19 cellular contexts compared by ENCODE assay signal in genomic region chr9:22401671-22402070, GRCh38. TPM values are rescaled to one million over a fixed set of nuclear protein-coding genes. Genes with fewer than 3 reads are reported as not detected.
"Had no signal": no experiment of that assay in that cellular context is flagged by ENCODE, and none has a peak within 500 bp of the region (broad histone marks: within the 10 kb centered on the region; RNA-seq: fewer than 3 reads in every experiment).

No MANE protein-coding gene starts in this region.

- H3K4me3 ChIP-seq: cardiac muscle cell, colonic mucosa, gastrocnemius medialis, heart right ventricle, mucosa of descending colon, transverse colon, vagina had no signal

- ATAC-seq: gastrocnemius medialis; heart right ventricle; left lobe of liver; mucosa of descending colon; naive thymus-derived CD8-positive, alpha-beta T cell had no signal

- DNase-seq: activated CD4-positive, alpha-beta T cell treated with anti-CD3 and anti-CD28 coated beads, Interleukin-2, amount 50 U/mL, for 1 hour; activated CD8-positive, alpha-beta memory T cell treated with anti-CD3 and anti-CD28 coated beads for 24 hours; activated naive CD4-positive, alpha-beta T cell; activated naive CD8-positive, alpha-beta T cell treated with anti-CD3 and anti-CD28 coated beads, Interleukin-2, amount 10 ng/mL, durations not matched to agents 7 days and 5 days; aorta; colonic mucosa; effector CD8-positive, alpha-beta T cell; gastrocnemius medialis; heart right ventricle; mammary epithelial cell; mucosa of descending colon; naive thymus-derived CD8-positive, alpha-beta T cell; stimulated activated naive CD4-positive, alpha-beta T cell; SW 1271; transverse colon had no signal

- H3K4me3 Mint-ChIP-seq: activated naive CD8-positive, alpha-beta T cell treated with anti-CD3 and anti-CD28 coated beads, Interleukin-2, amount 10 ng/mL, durations not matched to agents 7 days and 5 days; activated T-helper 1 cell treated with anti-CD3 and anti-CD28 coated beads, Interleukin-12 subunit alpha, Interleukin-12 subunit beta, Interleukin-2, Interleukin-4 antibody, amounts not matched to agents 30 ng/mL and 10 ng/mL and 1 ng/mL, durations not matched to agents 14 hours and 24 hours and 36 hours; naive thymus-derived CD8-positive, alpha-beta T cell had no signal

- H3K4me1 Mint-ChIP-seq: activated naive CD8-positive, alpha-beta T cell treated with anti-CD3 and anti-CD28 coated beads, Interleukin-2, amount 10 ng/mL, durations not matched to agents 7 days and 5 days; naive thymus-derived CD8-positive, alpha-beta T cell had no signal

- H3K27ac Mint-ChIP-seq: activated naive CD8-positive, alpha-beta T cell treated with anti-CD3 and anti-CD28 coated beads, Interleukin-2, amount 10 ng/mL, durations not matched to agents 7 days and 5 days; activated T-helper 1 cell treated with anti-CD3 and anti-CD28 coated beads, Interleukin-12 subunit alpha, Interleukin-12 subunit beta, Interleukin-2, Interleukin-4 antibody, amounts not matched to agents 30 ng/mL and 10 ng/mL and 1 ng/mL, durations not matched to agents 14 hours and 24 hours and 36 hours; naive thymus-derived CD8-positive, alpha-beta T cell had no signal

- H3K27me3 Mint-ChIP-seq: activated naive CD8-positive, alpha-beta T cell treated with anti-CD3 and anti-CD28 coated beads, Interleukin-2, amount 10 ng/mL, durations not matched to agents 7 days and 5 days had no signal

- H3K36me3 Mint-ChIP-seq: activated naive CD8-positive, alpha-beta T cell treated with anti-CD3 and anti-CD28 coated beads, Interleukin-2, amount 10 ng/mL, durations not matched to agents 7 days and 5 days had no signal

- H3K9me3 Mint-ChIP-seq: activated naive CD8-positive, alpha-beta T cell treated with anti-CD3 and anti-CD28 coated beads, Interleukin-2, amount 10 ng/mL, durations not matched to agents 7 days and 5 days; activated T-helper 1 cell treated with anti-CD3 and anti-CD28 coated beads, Interleukin-12 subunit alpha, Interleukin-12 subunit beta, Interleukin-2, Interleukin-4 antibody, amounts not matched to agents 30 ng/mL and 10 ng/mL and 1 ng/mL, durations not matched to agents 14 hours and 24 hours and 36 hours had no signal

RNA-seq across cellular contexts. Expression of gene DMRTA1, which starts 45.0 kb away (rescaled TPM):
- total RNA-seq: activated naive CD8-positive, alpha-beta T cell treated with anti-CD3 and anti-CD28 coated beads, Interleukin-2, amount 10 ng/mL, durations not matched to agents 7 days and 5 days; activated T-helper 1 cell treated with anti-CD3 and anti-CD28 coated beads, Interleukin-12 subunit alpha, Interleukin-12 subunit beta, Interleukin-2, Interleukin-4 antibody, amounts not matched to agents 30 ng/mL and 10 ng/mL and 1 ng/mL, durations not matched to agents 14 hours and 24 hours and 36 hours; naive thymus-derived CD8-positive, alpha-beta T cell had no signal
